ENCODE assay signal across 20 cellular contexts in genomic region chr22:22215659-22216449, GRCh38. TPM values are rescaled to one million over a fixed set of nuclear protein-coding genes. Genes with fewer than 3 reads are reported as not detected.
DNase-seq lines count a peak whose midpoint lies in the region; ATAC-seq, FAIRE-seq and TF ChIP-seq lines count a peak whose summit lies in the region.
"Had no signal": no experiment of that assay in that cellular context is flagged by ENCODE, and none has a peak within 500 bp of the region (broad histone marks: within the 10 kb centered on the region; RNA-seq: fewer than 3 reads in every experiment).

No MANE protein-coding gene starts in this region.

- H3K4me2 ChIP-seq in H1 (ENCODE audit: insufficient read depth in 1 of 2, low read depth in 2 of 2, low read length in 2 of 2) = no peak overlapping the region

- no peaks in the 10 kb centered on the region for H3K79me1 ChIP-seq in H1 (ENCODE audit: low read depth, low read length)

- TF ChIP-seq CTCF in activated CD8-positive, alpha-beta T cell treated with anti-CD3 and anti-CD28 coated beads for 36 hours (IDR thresholded peaks at IDR 0.05) = no peak
- TF ChIP-seq CTCF in H1 (IDR thresholded peaks at IDR 0.05; ENCODE audit: control extremely low read depth in 1 of 3, insufficient read depth in 1 of 3, low read depth in 1 of 3, low read length in 3 of 3) (no peak), gastroesophageal sphincter (IDR thresholded peaks at IDR 0.05) (no peak)

- H3K9ac ChIP-seq in H1 (replicated peaks in 1 of 4; ENCODE audit: extremely low read depth in 1 of 4, low read depth in 3 of 4, low read length in 3 of 4) = no peak overlapping the region

- no peak for TF ChIP-seq EP300 in H1 (IDR thresholded peaks at IDR 0.05; ENCODE audit: borderline replicate concordance in 1 of 2, low read depth in 2 of 2, low read length in 2 of 2)
- TF ChIP-seq EP300 in gastroesophageal sphincter (IDR thresholded peaks at IDR 0.05) = no peak

- H4K5ac ChIP-seq in H1 (ENCODE audit: insufficient read length, low read depth, low read length) = no peak overlapping the region

- no peak for ATAC-seq in activated CD8-positive, alpha-beta T cell treated with anti-CD3 and anti-CD28 coated beads, Interleukin-2, amount 10 ng/mL, durations not matched to agents 7 days and 5 days
- ATAC-seq in activated CD8-positive, alpha-beta T cell treated with anti-CD3 and anti-CD28 coated beads for 36 hours = no peak
- ATAC-seq in stimulated activated memory B cell treated with anti-CD40 and anti-IgM and Interleukin-4, amounts not matched to agents 10 μg/mL and 1 μg/mL and 100 μg/mL, for 72 hours = peak; percentile 52
- ATAC-seq in gastroesophageal sphincter = no peak

- intact Hi-C loops in activated CD8-positive, alpha-beta T cell treated with anti-CD3 and anti-CD28 coated beads for 36 hours (cut with micrococcal nuclease) = no loop called here

- H3K23ac ChIP-seq in H1 (ENCODE audit: insufficient read length) = no peak overlapping the region

- no peak overlapping the region for H3K4ac ChIP-seq in H1 (replicated peaks; ENCODE audit: insufficient read length, low read depth, low read length)

- no peak overlapping the region for H2BK15ac ChIP-seq in H1 (ENCODE audit: low read length)

- TF ChIP-seq POLR2A in H1 (IDR thresholded peaks at IDR 0.05; ENCODE audit: control extremely low read depth in 1 of 2, low read depth in 2 of 2, low read length in 2 of 2) (no peak), gastroesophageal sphincter (IDR thresholded peaks at IDR 0.05) (no peak)

- no peak overlapping the region for H2AK5ac ChIP-seq in H1 (ENCODE audit: low read depth, low read length)

- no peaks in the 10 kb centered on the region for H3K23me2 ChIP-seq in H1 (ENCODE audit: low read depth, low read length)

- H4K91ac ChIP-seq in H1 (replicated peaks; ENCODE audit: insufficient read length, low read length) = no peak overlapping the region

- H3K14ac ChIP-seq in H1 (ENCODE audit: insufficient read length) = no peak overlapping the region

- WGBS in H1 (ENCODE audit: extremely low coverage in 1 of 2, insufficient coverage in 1 of 2, insufficient read length in 1 of 2, insufficient replicate concordance in 2 of 2, low coverage in 1 of 2, low lambda C conversion rate in 2 of 2, missing lambda C conversion rate in 1 of 2), 2 experiments = 60% methylated on average over 5 of the region's 5 CpGs; no CpG with 5 or more reads in 1 of the 2 experiments
- WGBS in gastroesophageal sphincter (ENCODE audit: low coverage in 1 of 2), 2 donors = 72 to 100% methylated on average over 1 to 4 of the region's 5 CpGs

- no peak overlapping the region for H4K8ac ChIP-seq in H1 (ENCODE audit: extremely low read depth, insufficient read depth, low read length)

- H2AFZ ChIP-seq in H1 (ENCODE audit: low read length) = no peak overlapping the region

- no peaks in the 10 kb centered on the region for H3K36me3 ChIP-seq in H1 (ENCODE audit: control insufficient read depth in 2 of 4, insufficient read depth in 4 of 4, low read length in 3 of 4)
- no peaks in the 10 kb centered on the region for H3K36me3 ChIP-seq in gastroesophageal sphincter

- no peaks in the 10 kb centered on the region for H3K36me3 Mint-ChIP-seq in activated CD8-positive, alpha-beta T cell treated with anti-CD3 and anti-CD28 coated beads, Interleukin-2, amount 10 ng/mL, durations not matched to agents 7 days and 5 days (ENCODE audit: low read depth)
- H3K36me3 Mint-ChIP-seq in activated CD8-positive, alpha-beta T cell treated with anti-CD3 and anti-CD28 coated beads for 36 hours (ENCODE audit: low read depth) = no peaks in the 10 kb centered on the region
- peaks cover 1% of the 10 kb centered on the region for H3K36me3 Mint-ChIP-seq in IgD-negative memory B cell
- H3K36me3 Mint-ChIP-seq in stimulated activated memory B cell treated with anti-CD40 and anti-IgM and Interleukin-4, amounts not matched to agents 10 μg/mL and 1 μg/mL and 100 μg/mL, for 72 hours = no peaks in the 10 kb centered on the region
- H3K36me3 Mint-ChIP-seq: CD4-positive, CD25-positive, alpha-beta regulatory T cell had no signal

- no peak overlapping the region for H3K27ac ChIP-seq in H1 (ENCODE audit: low read depth, low read length)
- no peak overlapping the region for H3K27ac ChIP-seq in gastroesophageal sphincter

- no peak overlapping the region for H3K18ac ChIP-seq in H1 (ENCODE audit: extremely low read depth, low read length)

- no peak overlapping the region for H3K4me3 Mint-ChIP-seq in activated CD8-positive, alpha-beta T cell treated with anti-CD3 and anti-CD28 coated beads, Interleukin-2, amount 10 ng/mL, durations not matched to agents 7 days and 5 days
- no peak overlapping the region for H3K4me3 Mint-ChIP-seq in activated CD8-positive, alpha-beta T cell treated with anti-CD3 and anti-CD28 coated beads for 36 hours
- H3K4me3 Mint-ChIP-seq in IgD-negative memory B cell = peak overlapping the region in 2 of 4 donors; percentile 65 to 77
- H3K4me3 Mint-ChIP-seq in stimulated activated memory B cell treated with anti-CD40 and anti-IgM and Interleukin-4, amounts not matched to agents 10 μg/mL and 1 μg/mL and 100 μg/mL, for 72 hours = no peak overlapping the region
- H3K4me3 Mint-ChIP-seq: CD4-positive, CD25-positive, alpha-beta regulatory T cell had no signal

- H2BK5ac ChIP-seq in H1 (ENCODE audit: low read depth, low read length) = no peak overlapping the region

- no peaks in the 10 kb centered on the region for H3K79me2 ChIP-seq in H1 (ENCODE audit: control insufficient read depth in 1 of 2, insufficient read depth in 2 of 2, low read length in 2 of 2)

- H3K9me3 ChIP-seq in H1 (ENCODE audit: insufficient read depth in 2 of 2, low read depth in 1 of 2, low read length in 1 of 2) (no peaks in the 10 kb centered on the region), gastroesophageal sphincter (no peaks in the 10 kb centered on the region)

- H3K27me3 Mint-ChIP-seq in activated CD8-positive, alpha-beta T cell treated with anti-CD3 and anti-CD28 coated beads, Interleukin-2, amount 10 ng/mL, durations not matched to agents 7 days and 5 days (ENCODE audit: low read depth) = peaks cover 5% of the 10 kb centered on the region
- peaks cover 1% of the 10 kb centered on the region for H3K27me3 Mint-ChIP-seq in activated CD8-positive, alpha-beta T cell treated with anti-CD3 and anti-CD28 coated beads for 36 hours
- peaks cover 4% of the 10 kb centered on the region for H3K27me3 Mint-ChIP-seq in IgD-negative memory B cell
- H3K27me3 Mint-ChIP-seq in stimulated activated memory B cell treated with anti-CD40 and anti-IgM and Interleukin-4, amounts not matched to agents 10 μg/mL and 1 μg/mL and 100 μg/mL, for 72 hours = no peaks in the 10 kb centered on the region
- H3K27me3 Mint-ChIP-seq: CD4-positive, CD25-positive, alpha-beta regulatory T cell had no signal

- H2BK20ac ChIP-seq in H1 (ENCODE audit: low read length) = no peak overlapping the region

- no peak for FAIRE-seq in H1 (lab: Jason Lieb, UNC)
- FAIRE-seq: G401.6, HepG2 had no signal

- H3K4me1 ChIP-seq in H1 (replicated peaks in 1 of 4; ENCODE audit: control insufficient read depth in 3 of 4, insufficient read depth in 4 of 4, low read length in 3 of 4) (no peaks in the 10 kb centered on the region), gastroesophageal sphincter (no peaks in the 10 kb centered on the region)

- H3K4me3 ChIP-seq in H1 (ENCODE audit: extremely low read depth in 1 of 4, insufficient read depth in 2 of 4, low read depth in 3 of 4, low read length in 4 of 4) (no peak overlapping the region), gastroesophageal sphincter (no peak overlapping the region)

- peak; percentile 5 for DNase-seq in activated CD8-positive, alpha-beta T cell treated with anti-CD3 and anti-CD28 coated beads, Interleukin-2, amount 10 ng/mL, durations not matched to agents 7 days and 5 days
- DNase-seq in activated CD8-positive, alpha-beta T cell treated with anti-CD3 and anti-CD28 coated beads for 36 hours = no peak
- no peak for DNase-seq in H1 (ENCODE audit: low read depth in 1 of 2, low spot score in 2 of 2)
- DNase-seq in hepatic stellate cell (ENCODE audit: low spot score) = no peak
- no peak for DNase-seq in NCI-H69 (lab: John Stamatoyannopoulos, UW)
- DNase-seq: CD4-positive, CD25-positive, alpha-beta regulatory T cell; DMS79; Karpas-422; NCI-H187 treated with DMSO at 0.1 percent for 48 hours; NCI-H2171; SIG-M5 had no signal

- H4K20me1 ChIP-seq in H1 (replicated peaks in 1 of 2; ENCODE audit: control insufficient read depth in 1 of 2, insufficient read depth in 2 of 2, low read length in 2 of 2) = peaks cover 5 to 21% of the 10 kb centered on the region in 2 experiments

- POLR2A ChIA-PET in activated CD8-positive, alpha-beta T cell treated with anti-CD3 and anti-CD28 coated beads, Interleukin-2, amount 10 ng/mL, durations not matched to agents 7 days and 5 days (lab: Charles Lee) = interaction anchor here (1.1 kb wide), 1 partner anchor 22 kb away, joined by 4 read pairs; no protein-coding TSS in a partner anchor
- POLR2A ChIA-PET in activated CD8-positive, alpha-beta T cell treated with anti-CD3 and anti-CD28 coated beads for 36 hours (lab: Charles Lee) = no interaction called here
- POLR2A ChIA-PET in H1 (lab: Charles Lee; ENCODE audit: partially characterized antibody) = no interaction called here

- no peak overlapping the region for H3K56ac ChIP-seq in H1 (replicated peaks; ENCODE audit: insufficient read length, low read depth, low read length)

- no peak overlapping the region for H3K27ac Mint-ChIP-seq in activated CD8-positive, alpha-beta T cell treated with anti-CD3 and anti-CD28 coated beads, Interleukin-2, amount 10 ng/mL, durations not matched to agents 7 days and 5 days
- H3K27ac Mint-ChIP-seq in activated CD8-positive, alpha-beta T cell treated with anti-CD3 and anti-CD28 coated beads for 36 hours = no peak overlapping the region
- peak overlapping the region in 2 of 3 donors; percentile 31 to 48 for H3K27ac Mint-ChIP-seq in IgD-negative memory B cell
- peak overlapping the region; percentile 41 for H3K27ac Mint-ChIP-seq in stimulated activated memory B cell treated with anti-CD40 and anti-IgM and Interleukin-4, amounts not matched to agents 10 μg/mL and 1 μg/mL and 100 μg/mL, for 72 hours
- H3K27ac Mint-ChIP-seq: CD4-positive, CD25-positive, alpha-beta regulatory T cell had no signal

- no peak overlapping the region for H2BK120ac ChIP-seq in H1 (replicated peaks; ENCODE audit: low read depth, low read length)

- no peak overlapping the region for H2BK12ac ChIP-seq in H1 (ENCODE audit: low read depth, low read length)

- peaks cover 11% of the 10 kb centered on the region for H3K4me1 Mint-ChIP-seq in activated CD8-positive, alpha-beta T cell treated with anti-CD3 and anti-CD28 coated beads, Interleukin-2, amount 10 ng/mL, durations not matched to agents 7 days and 5 days (ENCODE audit: low read depth)
- H3K4me1 Mint-ChIP-seq in activated CD8-positive, alpha-beta T cell treated with anti-CD3 and anti-CD28 coated beads for 36 hours (ENCODE audit: low read depth) = peaks cover 15% of the 10 kb centered on the region
- H3K4me1 Mint-ChIP-seq in IgD-negative memory B cell = peaks cover 25 to 31% (median 29%) of the 10 kb centered on the region in 3 donors
- H3K4me1 Mint-ChIP-seq in stimulated activated memory B cell treated with anti-CD40 and anti-IgM and Interleukin-4, amounts not matched to agents 10 μg/mL and 1 μg/mL and 100 μg/mL, for 72 hours = peaks cover 44% of the 10 kb centered on the region
- H3K4me1 Mint-ChIP-seq: CD4-positive, CD25-positive, alpha-beta regulatory T cell had no signal

- TF ChIP-seq RAD21 in H1 (IDR thresholded peaks at IDR 0.05 in 1 of 2, conservative IDR thresholded peaks at IDR 0.05 in 1 of 2; ENCODE audit: low read depth in 2 of 2, low read length in 2 of 2) = no peak

- H3K27me3 ChIP-seq in H1 (replicated peaks in 1 of 4; ENCODE audit: control insufficient read depth in 3 of 4, extremely low read depth in 1 of 4, insufficient read depth in 3 of 4, low read length in 3 of 4) = peaks cover 79 to 96% (median 89%) of the 10 kb centered on the region in 4 experiments
- H3K27me3 ChIP-seq in gastroesophageal sphincter = peaks cover 7% of the 10 kb centered on the region

- no peaks in the 10 kb centered on the region for H3K9me3 Mint-ChIP-seq in activated CD8-positive, alpha-beta T cell treated with anti-CD3 and anti-CD28 coated beads, Interleukin-2, amount 10 ng/mL, durations not matched to agents 7 days and 5 days (ENCODE audit: insufficient read depth)
- H3K9me3 Mint-ChIP-seq in activated CD8-positive, alpha-beta T cell treated with anti-CD3 and anti-CD28 coated beads for 36 hours = no peaks in the 10 kb centered on the region
- no peaks in the 10 kb centered on the region for H3K9me3 Mint-ChIP-seq in IgD-negative memory B cell
- H3K9me3 Mint-ChIP-seq in stimulated activated memory B cell treated with anti-CD40 and anti-IgM and Interleukin-4, amounts not matched to agents 10 μg/mL and 1 μg/mL and 100 μg/mL, for 72 hours = no peaks in the 10 kb centered on the region
- H3K9me3 Mint-ChIP-seq: CD4-positive, CD25-positive, alpha-beta regulatory T cell had no signal

- CTCF ChIA-PET in activated CD8-positive, alpha-beta T cell treated with anti-CD3 and anti-CD28 coated beads, Interleukin-2, amount 10 ng/mL, durations not matched to agents 7 days and 5 days (lab: Charles Lee) = interaction anchor here (0.6 to 3.4 kb wide), 3 partner anchors 8 to 20 kb away, joined by 3 to 24 read pairs (median 4); no protein-coding TSS in a partner anchor
- CTCF ChIA-PET in activated CD8-positive, alpha-beta T cell treated with anti-CD3 and anti-CD28 coated beads for 36 hours (lab: Charles Lee) = interaction anchor here (1.4 to 2.1 kb wide), 3 partner anchors 8 to 21 kb away, joined by 3 to 15 read pairs (median 5); no protein-coding TSS in a partner anchor
- CTCF ChIA-PET in H1 (lab: Charles Lee; ENCODE audit: partially characterized antibody) = interaction anchor here (0.8 to 4.2 kb wide), 4 partner anchors 9 to 20 kb away, joined by 3 to 21 read pairs (median 10); no protein-coding TSS in a partner anchor

RNA-seq across cellular contexts. Expression of gene VPREB1, which starts 28.7 kb away (rescaled TPM):
- total RNA-seq in activated CD8-positive, alpha-beta T cell treated with anti-CD3 and anti-CD28 coated beads, Interleukin-2, amount 10 ng/mL, durations not matched to agents 7 days and 5 days = not detected
- not detected for total RNA-seq in activated CD8-positive, alpha-beta T cell treated with anti-CD3 and anti-CD28 coated beads for 36 hours
- polyA plus RNA-seq in IgD-negative memory B cell (1.4 TPM), H1 (2011; rRNA removed) (not detected in 2 replicates)
- total RNA-seq in H1 (2021; fragmentation: NEBNext Ultra II Directional; extraction: Animal tissue kit (Norgen Biotek cat#: 25700)) = not detected in 2 replicates
- polyA plus RNA-seq in H1 (2011; cell fraction: cytosol; rRNA removed) = not detected
- not detected for polyA plus RNA-seq in H1 (2011; cell fraction: nucleus; rRNA removed)
- not detected in 4 replicates for polyA plus RNA-seq in H1 (2012, experiment 1 of 2)
- not detected for polyA plus RNA-seq in H1 (2012, experiment 2 of 2)
- not detected for polyA plus RNA-seq in H1 (2013, experiment 1 of 2)
- polyA plus RNA-seq in H1 (2013, experiment 2 of 2) = not detected
- not detected in 2 replicates for polyA minus RNA-seq in H1 (2011; rRNA and poly(A)+ RNA removed)
- not detected for polyA minus RNA-seq in H1 (2011; cell fraction: cytosol; rRNA and poly(A)+ RNA removed)
- polyA minus RNA-seq in H1 (2011; cell fraction: nucleus; rRNA and poly(A)+ RNA removed) = not detected
- total RNA-seq in gastroesophageal sphincter = not detected
- total RNA-seq: A172; CD4-positive, CD25-positive, alpha-beta regulatory T cell; H4; HepG2; NCI-H460; RPMI7951 had no signal
- polyA plus RNA-seq: CD4-positive, CD25-positive, alpha-beta regulatory T cell; HepG2 had no signal

Comparison
In these comparisons a context has a peak if more than half of its experiments do, and no peak if none do; other contexts are left out.
1. H3K27ac Mint-ChIP-seq: peak in IgD-negative memory B cell (2 of 3) and stimulated activated memory B cell treated with anti-CD40 and anti-IgM and Interleukin-4, amounts not matched to agents 10 μg/mL and 1 μg/mL and 100 μg/mL, for 72 hours (single experiment); none in activated CD8-positive, alpha-beta T cell treated with anti-CD3 and anti-CD28 coated beads, Interleukin-2, amount 10 ng/mL, durations not matched to agents 7 days and 5 days (single experiment) and activated CD8-positive, alpha-beta T cell treated with anti-CD3 and anti-CD28 coated beads for 36 hours (single experiment).